ENCODE assay signal across 9 cellular contexts in genomic region chr16:49463529-49463928, GRCh38.
DNase-seq lines count a peak whose midpoint lies in the region; ATAC-seq and TF ChIP-seq lines count a peak whose summit lies in the region.
"Had no signal": no experiment of that assay in that cellular context is flagged by ENCODE, and none has a peak within 500 bp of the region (broad histone marks: within the 10 kb centered on the region; RNA-seq: fewer than 3 reads in every experiment).

No MANE protein-coding gene starts in this region.

- TF ChIP-seq CTCF in glutamatergic neuron (IDR thresholded peaks at IDR 0.05; ENCODE audit: partially characterized antibody, unreplicated experiment) (no peak), transverse colon (IDR thresholded peaks at IDR 0.05) (no peak)

- no peaks in the 10 kb centered on the region for H3K36me3 ChIP-seq in transverse colon

- WGBS in transverse colon (ENCODE audit: low coverage in 1 of 2), 2 donors, result 57 to 62% methylated on average over 4 to 7 of the region's 7 CpGs

- in situ Hi-C loops in transverse colon (cut with MboI; ENCODE audit: low pct_ligation_motif_present in 1 of 4, low pct_unique_long_range_greater_than_20kb in 1 of 4, low sequenced_read_pairs in 3 of 4), result no loop called here

- no peaks in the 10 kb centered on the region for H3K9me3 ChIP-seq in transverse colon

- H3K27me3 ChIP-seq in transverse colon, result peaks cover 31% of the 10 kb centered on the region

- peak overlapping the region; percentile 18 for H3K27ac Mint-ChIP-seq in glutamatergic neuron (ENCODE audit: unreplicated experiment)

- no peak overlapping the region for H3K4me3 ChIP-seq in transverse colon

- ATAC-seq in GM19351 (IDR thresholded peaks at IDR 0.05; ENCODE audit: unreplicated experiment) (peak; percentile 90), HG03175 (IDR thresholded peaks at IDR 0.05; ENCODE audit: unreplicated experiment) (peak; percentile 94), HG02970 (IDR thresholded peaks at IDR 0.05; ENCODE audit: low FRiP score, unreplicated experiment) (no peak)
- ATAC-seq in activated CD4-positive, CD25-positive, alpha-beta regulatory T cell treated with anti-CD3 and anti-CD28 coated beads, Interleukin-2, amount 50 U/mL, for 24 hours, result peak; percentile 73 to 75

- intact Hi-C loops in transverse colon (cut with DNase I; ENCODE audit: low total_unique reads), result no loop called here

- H3K4me1 Mint-ChIP-seq in glutamatergic neuron (ENCODE audit: low read depth, unreplicated experiment), result peaks cover 15% of the 10 kb centered on the region

- no peak overlapping the region for H3K4me3 Mint-ChIP-seq in glutamatergic neuron (ENCODE audit: unreplicated experiment)

- no peak for TF ChIP-seq EP300 in transverse colon (IDR thresholded peaks at IDR 0.05; ENCODE audit: low read depth)

- H3K9me3 Mint-ChIP-seq in glutamatergic neuron (ENCODE audit: unreplicated experiment), result peaks cover 6% of the 10 kb centered on the region

- peak; percentile 14 for DNase-seq in glutamatergic neuron
- peak; percentile 72 for DNase-seq in transverse colon
- DNase-seq in SKM-1 (lab: John Stamatoyannopoulos, UW; ENCODE audit: unreplicated experiment), result no peak
- no peak for DNase-seq in GOT3 (lab: John Stamatoyannopoulos, UW)

- TF ChIP-seq POLR2A in transverse colon (IDR thresholded peaks at IDR 0.05), result no peak

- H3K27me3 Mint-ChIP-seq in glutamatergic neuron (ENCODE audit: unreplicated experiment), result peaks cover 2% of the 10 kb centered on the region

- no peaks in the 10 kb centered on the region for H3K4me1 ChIP-seq in transverse colon

- H3K27ac ChIP-seq in transverse colon, result peak overlapping the region in 1 of 4 donors; percentile 44
- H3K27ac ChIP-seq: epithelial cell of prostate had no signal

- H3K36me3 Mint-ChIP-seq in glutamatergic neuron (ENCODE audit: unreplicated experiment), result peaks cover 3% of the 10 kb centered on the region

Comparison
In these comparisons a context has a peak if more than half of its experiments do, and no peak if none do; other contexts are left out.
1. DNase-seq: peak in glutamatergic neuron (single experiment) and transverse colon (single experiment); none in SKM-1 (single experiment) and GOT3 (single experiment).